21 cellular contexts compared by ENCODE assay signal in genomic region chr4:61489927-61490326, GRCh38.
A peak's percentile ranks its signal among the peaks of the same experiment; 100 is the strongest.
DNase-seq lines count a peak whose midpoint lies in the region; ATAC-seq, FAIRE-seq and TF ChIP-seq lines count a peak whose summit lies in the region.
"Had no signal": no experiment of that assay in that cellular context is flagged by ENCODE, and none has a peak within 500 bp of the region (broad histone marks: within the 10 kb centered on the region; RNA-seq: fewer than 3 reads in every experiment).

No MANE protein-coding gene starts in this region.

- peak; percentile 20 for FAIRE-seq in keratinocyte (lab: Jason Lieb, UNC)
- FAIRE-seq: H54 had no signal

- no peaks in the 10 kb centered on the region for H3K79me2 ChIP-seq in keratinocyte (ENCODE audit: control insufficient read depth, insufficient read depth, low read length)

- no peaks in the 10 kb centered on the region for H3K36me3 ChIP-seq in keratinocyte (ENCODE audit: control insufficient read depth in 2 of 2, extremely low read depth in 1 of 2, insufficient read depth in 2 of 2, low read length in 2 of 2)
- H3K36me3 ChIP-seq: MG63, SJSA1 had no signal

- H3K27ac ChIP-seq in keratinocyte (ENCODE audit: control insufficient read depth, insufficient read depth, low read length) = no peak overlapping the region
- H3K27ac ChIP-seq: SJSA1 had no signal

- dilution Hi-C loops in keratinocyte (cut with MboI; ENCODE audit: extremely low pct_ligation_motif_present, low sequenced_read_pairs) = no loop called here

- ATAC-seq in GM19397 (IDR thresholded peaks at IDR 0.05; ENCODE audit: unreplicated experiment) (no peak), GM18909 (IDR thresholded peaks at IDR 0.05; ENCODE audit: poor library complexity, unreplicated experiment) (no peak)
- ATAC-seq: CD8-positive, alpha-beta T cell had no signal

- DNase-seq in DMS53 treated with DMSO at 0.1 percent for 48 hours (lab: John Stamatoyannopoulos, UW; ENCODE audit: unreplicated experiment) (peak; percentile 7), HT1080 (ENCODE audit: low read depth) (peak; percentile 6), choroid plexus epithelial cell (ENCODE audit: low read depth) (peak; percentile 56), keratinocyte (ENCODE audit: low read depth, low spot score) (no peak), GDM1 (lab: John Stamatoyannopoulos, UW) (no peak), GM03348 (ENCODE audit: low spot score) (no peak)
- DNase-seq: C1 segment of cervical spinal cord; Calu3; CD8-positive, alpha-beta T cell; KBM-7; MG63; NCI-H1694; NCI-H2029 treated with DMSO at 0.1 percent for 48 hours; NCI-H446; NCI-H524 treated with DMSO at 0.1 percent for 48 hours; Right ventricle myocardium superior; RPMI8226 had no signal

- H3K9ac ChIP-seq in keratinocyte (ENCODE audit: control insufficient read depth, extremely low read depth, insufficient read depth, low read length) = no peak overlapping the region

- peak overlapping the region; percentile 29 for H2AFZ ChIP-seq in keratinocyte (ENCODE audit: control insufficient read depth, low read length)

- no peak overlapping the region for H3K4me3 ChIP-seq in choroid plexus epithelial cell (ENCODE audit: low read depth, low read length)
- no peak overlapping the region for H3K4me3 ChIP-seq in keratinocyte (ENCODE audit: control insufficient read depth in 2 of 3, extremely low read depth in 1 of 3, insufficient read depth in 2 of 3, low read depth in 1 of 3, low read length in 3 of 3)
- H3K4me3 ChIP-seq: MG63, SJSA1 had no signal

- no peaks in the 10 kb centered on the region for H4K20me1 ChIP-seq in keratinocyte (ENCODE audit: control insufficient read depth, extremely low read depth, insufficient read depth, low read length)

- no peaks in the 10 kb centered on the region for H3K4me1 ChIP-seq in keratinocyte (ENCODE audit: control insufficient read depth, extremely low read depth, insufficient read depth, low read length)
- H3K4me1 ChIP-seq: SJSA1 had no signal

- H3K4me2 ChIP-seq in keratinocyte (ENCODE audit: control insufficient read depth, extremely low read depth, insufficient read depth, low read depth, low read length) = no peak overlapping the region

- H3K9me3 ChIP-seq in keratinocyte (ENCODE audit: control insufficient read depth, low read depth, low read length) = no peaks in the 10 kb centered on the region
- H3K9me3 ChIP-seq: MG63, SJSA1 had no signal

- TF ChIP-seq CTCF in choroid plexus epithelial cell (conservative IDR thresholded peaks at IDR 0.05; ENCODE audit: low read depth, low read length) (no peak), keratinocyte (optimal IDR thresholded peaks at IDR 0.05 in 1 of 3, IDR thresholded peaks at IDR 0.05 in 1 of 3, conservative IDR thresholded peaks at IDR 0.05 in 1 of 3; ENCODE audit: extremely low read depth in 1 of 3, insufficient read depth in 2 of 3, low read length in 3 of 3) (peak in 1 of 3 experiments; percentile 19)

- H3K27me3 ChIP-seq in keratinocyte (ENCODE audit: control insufficient read depth, extremely low read depth, insufficient read depth, low read length) = no peaks in the 10 kb centered on the region
- H3K27me3 ChIP-seq: MG63, SJSA1 had no signal

- H3K9me1 ChIP-seq in keratinocyte (ENCODE audit: control insufficient read depth, extremely low read depth, insufficient read depth, low read length) = no peaks in the 10 kb centered on the region

Comparison
In these comparisons a context has a peak if more than half of its experiments do, and no peak if none do; other contexts are left out.
1. DNase-seq: peak in DMS53 treated with DMSO at 0.1 percent for 48 hours (single experiment), HT1080 (single experiment) and choroid plexus epithelial cell (single experiment); none in keratinocyte (single experiment), GDM1 (single experiment) and GM03348 (single experiment).